In genomic region chr17:28841901-28842281, GRCh38 we compare ENCODE assay signal across 8 cellular contexts.
A peak's percentile ranks its signal among the peaks of the same experiment; 100 is the strongest.
DNase-seq lines count a peak whose midpoint lies in the region; ATAC-seq and TF ChIP-seq lines count a peak whose summit lies in the region.

No MANE protein-coding gene starts in this region.

- peaks cover 12% of the 10 kb centered on the region for H3K4me1 Mint-ChIP-seq in central memory CD8-positive, alpha-beta T cell

- H3K4me3 ChIP-seq in GM06990 (replicated peaks; ENCODE audit: low read depth, low read length): peak overlapping the region; percentile 99
- H3K4me3 ChIP-seq in LNCaP clone FGC (ENCODE audit: low read depth, low read length): peak overlapping the region; percentile 73
- peak overlapping the region; percentile 74 for H3K4me3 ChIP-seq in mucosa of stomach (ENCODE audit: low read length)

- peak overlapping the region; percentile 92 for H3K27ac Mint-ChIP-seq in central memory CD8-positive, alpha-beta T cell (ENCODE audit: low read depth)

- peaks cover 4% of the 10 kb centered on the region for H3K36me3 Mint-ChIP-seq in central memory CD8-positive, alpha-beta T cell (ENCODE audit: insufficient read depth)

- peak; percentile 39 for ATAC-seq in central memory CD8-positive, alpha-beta T cell (replicated peaks; ENCODE audit: extremely low read depth, poor library complexity, severe bottlenecking)
- no peak for ATAC-seq in GM19463 (IDR thresholded peaks at IDR 0.05; ENCODE audit: unreplicated experiment)

- H3K27me3 Mint-ChIP-seq in central memory CD8-positive, alpha-beta T cell: no peaks in the 10 kb centered on the region

- peak overlapping the region; percentile 55 for H3K9ac ChIP-seq in mucosa of stomach (ENCODE audit: low read length)

- no peaks in the 10 kb centered on the region for H3K36me3 ChIP-seq in GM06990 (ENCODE audit: control insufficient read depth, insufficient read depth, low read length)
- H3K36me3 ChIP-seq in mucosa of stomach (ENCODE audit: control insufficient read depth, insufficient read depth, low read length): no peaks in the 10 kb centered on the region

- DNase-seq in GM06990 (ENCODE audit: extremely low read depth, insufficient read length) (no peak), LNCaP clone FGC (ENCODE audit: low read depth) (no peak), NCI-H2227 treated with DMSO at 0.1 percent for 48 hours (lab: John Stamatoyannopoulos, UW) (no peak), epidermal melanocyte (ENCODE audit: insufficient read length, low spot score) (no peak), Ammon's horn (ENCODE audit: low spot score) (no peak)
- DNase-seq in central memory CD8-positive, alpha-beta T cell (ENCODE audit: low spot score in 2 of 2): no peak

- peak overlapping the region; percentile 99 for H3K4me3 Mint-ChIP-seq in central memory CD8-positive, alpha-beta T cell

- H3K9me3 ChIP-seq in mucosa of stomach (ENCODE audit: control insufficient read depth, low read length): no peaks in the 10 kb centered on the region

- TF ChIP-seq CTCF in GM06990 (IDR thresholded peaks at IDR 0.05; ENCODE audit: insufficient read depth, low read length, poor library complexity, severe bottlenecking) (no peak), LNCaP clone FGC (IDR thresholded peaks at IDR 0.05; ENCODE audit: control insufficient read depth, extremely low read depth, insufficient read depth) (no peak)

- H3K9me3 Mint-ChIP-seq in central memory CD8-positive, alpha-beta T cell: no peaks in the 10 kb centered on the region

- peaks cover 10% of the 10 kb centered on the region for H3K4me1 ChIP-seq in mucosa of stomach (ENCODE audit: control insufficient read depth, insufficient read depth, low read length)

- H3K27me3 ChIP-seq in GM06990 (replicated peaks; ENCODE audit: control insufficient read depth, insufficient read depth, low read length) (no peaks in the 10 kb centered on the region), mucosa of stomach (ENCODE audit: control insufficient read depth, insufficient read depth, low read length) (no peaks in the 10 kb centered on the region)
